In genomic region chr13:101326710-101327109, GRCh38 we compare ENCODE assay signal across 21 cellular contexts.
"Had no signal": no experiment of that assay in that cellular context is flagged by ENCODE, and none has a peak within 500 bp of the region (broad histone marks: within the 10 kb centered on the region; RNA-seq: fewer than 3 reads in every experiment).

No MANE protein-coding gene starts in this region.

- H3K4me1 ChIP-seq: spleen, upper lobe of left lung, uterus had no signal

- H3K36me3 Mint-ChIP-seq: immature natural killer cell; natural killer cell treated with Interleukin-12 subunit alpha and Interleukin-12 subunit beta and Interleukin-15 and Interleukin-18, amount 100 ng/mL, for 72 hours; stimulated activated memory B cell treated with anti-CD40 and anti-IgM and Interleukin-4, amounts not matched to agents 10 μg/mL and 1 μg/mL and 100 μg/mL, for 72 hours had no signal

- H3K27ac ChIP-seq: cardiac muscle cell, neutrophil, spleen, upper lobe of left lung, uterus had no signal

- H3K4me3 ChIP-seq: cardiac muscle cell, mucosa of descending colon, spleen, tibial artery, upper lobe of left lung, uterus had no signal

- H3K9me3 ChIP-seq: mucosa of descending colon, neutrophil, spleen, tibial artery, upper lobe of left lung, uterus had no signal

- H3K27me3 ChIP-seq: cardiac muscle cell, neutrophil, spleen, tibial artery, upper lobe of left lung, uterus had no signal

- DNase-seq: cerebellar nuclear complex; erythroblast; foreskin melanocyte; immature natural killer cell; left colon; mammary epithelial cell; mucosa of descending colon; posterior cingulate gyrus; spleen; stimulated activated CD4-positive, alpha-beta T cell treated with anti-CD3 and anti-CD28 coated beads, Interleukin-15, amount 100 ng/mL, for 24 hours; stimulated activated CD4-positive, alpha-beta T cell treated with anti-CD3 and anti-CD28 coated beads, Interleukin-1b, Interleukin-23, amount 100 ng/mL, for 48 hours; stimulated activated CD4-positive, alpha-beta T cell treated with anti-CD3 and anti-CD28 coated beads, Interleukin-4, amount 100 ng/mL, for 24 hours; tibial artery; upper lobe of left lung; uterus had no signal

- H3K36me3 ChIP-seq: cardiac muscle cell, neutrophil, spleen, upper lobe of left lung, uterus had no signal

- H3K27me3 Mint-ChIP-seq: dendritic cell treated with granulocyte-macrophage colony-stimulating factor and Interleukin-4, amounts not matched to agents 40 ng/mL and 50 ng/mL, for 4 days; natural killer cell treated with Interleukin-12 subunit alpha and Interleukin-12 subunit beta and Interleukin-15 and Interleukin-18, amount 100 ng/mL, for 72 hours; stimulated activated memory B cell treated with anti-CD40 and anti-IgM and Interleukin-4, amounts not matched to agents 10 μg/mL and 1 μg/mL and 100 μg/mL, for 72 hours; stimulated activated naive CD8-positive, alpha-beta T cell treated with anti-CD3 and anti-CD28 coated beads, Interleukin-15, Interleukin-2, amounts not matched to agents 100 ng/mL and 50 ng/mL, for 24 hours had no signal

- H3K27ac Mint-ChIP-seq: dendritic cell treated with granulocyte-macrophage colony-stimulating factor and Interleukin-4, amounts not matched to agents 40 ng/mL and 50 ng/mL, for 4 days; immature natural killer cell; natural killer cell treated with Interleukin-12 subunit alpha and Interleukin-12 subunit beta and Interleukin-15 and Interleukin-18, amount 100 ng/mL, for 72 hours; stimulated activated memory B cell treated with anti-CD40 and anti-IgM and Interleukin-4, amounts not matched to agents 10 μg/mL and 1 μg/mL and 100 μg/mL, for 72 hours; stimulated activated naive CD8-positive, alpha-beta T cell treated with anti-CD3 and anti-CD28 coated beads, Interleukin-15, Interleukin-2, amounts not matched to agents 100 ng/mL and 50 ng/mL, for 24 hours had no signal

- H3K4me3 Mint-ChIP-seq: dendritic cell treated with granulocyte-macrophage colony-stimulating factor and Interleukin-4, amounts not matched to agents 40 ng/mL and 50 ng/mL, for 4 days; immature natural killer cell; natural killer cell treated with Interleukin-12 subunit alpha and Interleukin-12 subunit beta and Interleukin-15 and Interleukin-18, amount 100 ng/mL, for 72 hours; stimulated activated memory B cell treated with anti-CD40 and anti-IgM and Interleukin-4, amounts not matched to agents 10 μg/mL and 1 μg/mL and 100 μg/mL, for 72 hours; stimulated activated naive CD8-positive, alpha-beta T cell treated with anti-CD3 and anti-CD28 coated beads, Interleukin-15, Interleukin-2, amounts not matched to agents 100 ng/mL and 50 ng/mL, for 24 hours had no signal

- ATAC-seq: left colon; mucosa of descending colon; natural killer cell treated with Interleukin-12 subunit alpha and Interleukin-12 subunit beta and Interleukin-15 and Interleukin-18, amount 100 ng/mL, for 72 hours; stimulated activated memory B cell treated with anti-CD40 and anti-IgM and Interleukin-4, amounts not matched to agents 10 μg/mL and 1 μg/mL and 100 μg/mL, for 72 hours had no signal

- H3K9me3 Mint-ChIP-seq: dendritic cell treated with granulocyte-macrophage colony-stimulating factor and Interleukin-4, amounts not matched to agents 40 ng/mL and 50 ng/mL, for 4 days; natural killer cell treated with Interleukin-12 subunit alpha and Interleukin-12 subunit beta and Interleukin-15 and Interleukin-18, amount 100 ng/mL, for 72 hours; stimulated activated memory B cell treated with anti-CD40 and anti-IgM and Interleukin-4, amounts not matched to agents 10 μg/mL and 1 μg/mL and 100 μg/mL, for 72 hours; stimulated activated naive CD8-positive, alpha-beta T cell treated with anti-CD3 and anti-CD28 coated beads, Interleukin-15, Interleukin-2, amounts not matched to agents 100 ng/mL and 50 ng/mL, for 24 hours had no signal

- H3K4me1 Mint-ChIP-seq: immature natural killer cell; stimulated activated memory B cell treated with anti-CD40 and anti-IgM and Interleukin-4, amounts not matched to agents 10 μg/mL and 1 μg/mL and 100 μg/mL, for 72 hours had no signal
